28 cellular contexts compared by ENCODE assay signal in the genomic region with DNA sequence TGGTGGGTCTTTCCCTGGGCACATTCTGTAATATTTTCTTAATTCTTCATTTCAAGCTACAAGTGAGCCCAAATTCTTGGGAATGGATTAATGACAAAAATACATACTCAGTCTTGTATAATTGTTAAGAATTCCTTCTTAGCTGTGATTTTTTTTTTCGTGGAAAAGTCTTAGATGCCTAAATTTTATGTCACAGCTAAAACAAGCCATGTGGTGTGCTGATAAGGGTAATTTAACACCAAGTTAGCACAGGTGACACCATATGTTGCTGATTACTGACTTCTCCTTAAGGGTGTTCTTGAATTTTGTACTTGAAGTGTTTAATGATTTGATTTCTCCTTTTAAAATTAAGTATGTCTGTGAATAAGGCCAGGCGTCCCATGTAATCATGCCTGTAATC. TPM values are rescaled to one million over a fixed set of nuclear protein-coding genes. Genes with fewer than 3 reads are reported as not detected.
DNase-seq lines count a peak whose midpoint lies in the region; ATAC-seq, FAIRE-seq and TF ChIP-seq lines count a peak whose summit lies in the region.
"Had no signal": no experiment of that assay in that cellular context is flagged by ENCODE, and none has a peak within 500 bp of the region (broad histone marks: within the 10 kb centered on the region; RNA-seq: fewer than 3 reads in every experiment).

No MANE protein-coding gene starts in this region.

- no peak for TF ChIP-seq CTCF in GM13977 (IDR thresholded peaks at IDR 0.05; ENCODE audit: extremely low read depth, insufficient read depth, missing control alignments)

- peak overlapping the region; percentile 53 to 88 (median 71) for H3K4me2 ChIP-seq in BLaER1 treated with 17β-estradiol and CSF1 and Interleukin-3, amounts not matched to agents 10 nM and 100 nM

- CTCF ChIA-PET in naive thymus-derived CD4-positive, alpha-beta T cell (lab: Charles Lee) = interaction anchor here (1.7 kb wide), 1 partner anchor 162 kb away, joined by 7 read pairs; no protein-coding TSS in a partner anchor

- intact Hi-C loops in naive thymus-derived CD4-positive, alpha-beta T cell (cut with micrococcal nuclease) = loop anchor here (5.0 to 10.0 kb wide), 2 partner anchors 34 to 191 kb away; a partner anchor contains a TSS

- peak overlapping the region; percentile 18 to 81 (median 68); a peak in 16 of 22 replicates for H3K27ac ChIP-seq in BLaER1 treated with 17β-estradiol and CSF1 and Interleukin-3, amounts not matched to agents 10 nM and 100 nM
- H3K27ac ChIP-seq in naive thymus-derived CD4-positive, alpha-beta T cell (ENCODE audit: low read depth, low read length) = no peak overlapping the region
- H3K27ac ChIP-seq: colonic mucosa, gastroesophageal sphincter, prostate gland, RWPE1, tibial artery had no signal

- peaks cover 7% of the 10 kb centered on the region for H3K36me3 Mint-ChIP-seq in activated T-helper 17 cell treated with anti-CD3 and anti-CD28 coated beads, Interleukin-2, amount 50 U/mL, for 72 hours (ENCODE audit: low read depth)
- H3K36me3 Mint-ChIP-seq in naive thymus-derived CD4-positive, alpha-beta T cell = peaks cover 0 to 15% (median 0%) of the 10 kb centered on the region in 5 donors

- no peak for DNase-seq in GM12892 (ENCODE audit: insufficient read length)
- no peak for DNase-seq in naive thymus-derived CD4-positive, alpha-beta T cell
- no peak for DNase-seq in GM13977 (ENCODE audit: low spot score)
- DNase-seq in NCI-H345 treated with DMSO at 0.1 percent for 48 hours (lab: John Stamatoyannopoulos, UW; ENCODE audit: unreplicated experiment) = no peak
- DNase-seq: activated naive CD8-positive, alpha-beta T cell treated with anti-CD3 and anti-CD28 coated beads, Interleukin-2, amount 10 ng/mL, durations not matched to agents 7 days and 5 days; activated T-cell treated with anti-CD3 and anti-CD28 coated beads, Interleukin-2, amount 50 U/mL, for 72 hours; AML-193; colonic mucosa; EL; esophagus squamous epithelium; HCEC 1CT; MG63; mucosa of descending colon; NCI-H1417 treated with DMSO at 0.1 percent for 48 hours; NCI-H526; stimulated activated CD4-positive, alpha-beta T cell treated with anti-CD3 and anti-CD28 coated beads, Interleukin-1b, Interleukin-23, amount 100 ng/mL, for 48 hours; stimulated activated naive CD4-positive, alpha-beta T cell treated with Interleukin-2 at 50 U/mL for 16 hours; T-helper 9 cell; tibial artery had no signal

- no peak for ATAC-seq in activated T-helper 17 cell treated with anti-CD3 and anti-CD28 coated beads, Interleukin-2, amount 50 U/mL, for 72 hours (replicated peaks)
- no peak for ATAC-seq in naive thymus-derived CD4-positive, alpha-beta T cell
- ATAC-seq in HG02852 (IDR thresholded peaks at IDR 0.05; ENCODE audit: unreplicated experiment) = no peak
- ATAC-seq: gastroesophageal sphincter, mucosa of descending colon had no signal

- FAIRE-seq in GM12892 (lab: Jason Lieb, UNC) = peak; percentile 17
- FAIRE-seq: GM18507, keratinocyte had no signal

- no peaks in the 10 kb centered on the region for H3K27me3 ChIP-seq in BLaER1 treated with 17β-estradiol and CSF1 and Interleukin-3, amounts not matched to agents 10 nM and 100 nM
- no peaks in the 10 kb centered on the region for H3K27me3 ChIP-seq in naive thymus-derived CD4-positive, alpha-beta T cell (ENCODE audit: control insufficient read depth in 2 of 2, insufficient read depth in 2 of 2, low read length in 2 of 2)
- H3K27me3 ChIP-seq: colonic mucosa, esophagus squamous epithelium, gastroesophageal sphincter, MG63, tibial artery had no signal

- H3K4me3 ChIP-seq in BLaER1 treated with 17β-estradiol and CSF1 and Interleukin-3, amounts not matched to agents 10 nM and 100 nM = no peak overlapping the region
- H3K4me3 ChIP-seq in naive thymus-derived CD4-positive, alpha-beta T cell (ENCODE audit: low read length) = no peak overlapping the region
- H3K4me3 ChIP-seq: colonic mucosa, gastroesophageal sphincter, MG63, mucosa of descending colon, prostate gland, tibial artery had no signal

- peaks cover 31 to 53% (median 38%) of the 10 kb centered on the region in 10 experiments for H3K4me1 ChIP-seq in BLaER1 treated with 17β-estradiol and CSF1 and Interleukin-3, amounts not matched to agents 10 nM and 100 nM
- H3K4me1 ChIP-seq in naive thymus-derived CD4-positive, alpha-beta T cell (ENCODE audit: control insufficient read depth in 2 of 2, insufficient read depth in 2 of 2, low read length in 2 of 2) = peaks cover 3 to 4% of the 10 kb centered on the region in 2 donors
- H3K4me1 ChIP-seq: colonic mucosa, prostate gland had no signal

- peak overlapping the region; percentile 95 for H3K27ac Mint-ChIP-seq in activated T-helper 17 cell treated with anti-CD3 and anti-CD28 coated beads, Interleukin-2, amount 50 U/mL, for 72 hours
- H3K27ac Mint-ChIP-seq in naive thymus-derived CD4-positive, alpha-beta T cell = peak overlapping the region in 6 of 9 donors; percentile 25 to 93 (median 57)

- H4K20me1 ChIP-seq in BLaER1 treated with 17β-estradiol and CSF1 and Interleukin-3, amounts not matched to agents 10 nM and 100 nM = peaks cover 0 to 64% (median 0%) of the 10 kb centered on the region in 11 experiments; a peak in 9 of 22 replicates

- H3K9me3 Mint-ChIP-seq in activated T-helper 17 cell treated with anti-CD3 and anti-CD28 coated beads, Interleukin-2, amount 50 U/mL, for 72 hours = no peaks in the 10 kb centered on the region
- H3K9me3 Mint-ChIP-seq in naive thymus-derived CD4-positive, alpha-beta T cell = peaks cover 0 to 4% (median 0%) of the 10 kb centered on the region in 11 donors
- H3K9me3 Mint-ChIP-seq: activated naive CD8-positive, alpha-beta T cell treated with anti-CD3 and anti-CD28 coated beads, Interleukin-2, amount 10 ng/mL, durations not matched to agents 7 days and 5 days; activated T-cell treated with anti-CD3 and anti-CD28 coated beads, Interleukin-2, amount 50 U/mL, for 72 hours; IgD-negative memory B cell had no signal

- no peak for TF ChIP-seq POLR2A in GM12892 (IDR thresholded peaks at IDR 0.05; ENCODE audit: low read depth, low read length)

- peaks cover 19% of the 10 kb centered on the region for H3K4me1 Mint-ChIP-seq in activated T-helper 17 cell treated with anti-CD3 and anti-CD28 coated beads, Interleukin-2, amount 50 U/mL, for 72 hours
- H3K4me1 Mint-ChIP-seq in naive thymus-derived CD4-positive, alpha-beta T cell = peaks cover 10 to 29% (median 18%) of the 10 kb centered on the region in 7 donors

- H3K36me3 ChIP-seq in BLaER1 treated with 17β-estradiol and CSF1 and Interleukin-3, amounts not matched to agents 10 nM and 100 nM = peaks cover 0 to 10% (median under 1%) of the 10 kb centered on the region in 11 experiments; a peak in 10 of 22 replicates
- H3K36me3 ChIP-seq in naive thymus-derived CD4-positive, alpha-beta T cell (ENCODE audit: control insufficient read depth in 2 of 3, insufficient read depth in 3 of 3, low read length in 3 of 3) = no peaks in the 10 kb centered on the region
- H3K36me3 ChIP-seq: colonic mucosa, esophagus squamous epithelium, gastroesophageal sphincter, MG63, prostate gland, tibial artery had no signal

- H3K9me3 ChIP-seq in BLaER1 treated with 17β-estradiol and CSF1 and Interleukin-3, amounts not matched to agents 10 nM and 100 nM (replicated peaks in 1 of 11) = no peaks in the 10 kb centered on the region
- no peaks in the 10 kb centered on the region for H3K9me3 ChIP-seq in naive thymus-derived CD4-positive, alpha-beta T cell (ENCODE audit: control insufficient read depth in 2 of 3, low read length in 3 of 3)
- H3K9me3 ChIP-seq: colonic mucosa, esophagus squamous epithelium, gastroesophageal sphincter, MG63, mucosa of descending colon, prostate gland, tibial artery had no signal

- peak overlapping the region; percentile 83 for H3K4me3 Mint-ChIP-seq in activated T-helper 17 cell treated with anti-CD3 and anti-CD28 coated beads, Interleukin-2, amount 50 U/mL, for 72 hours
- H3K4me3 Mint-ChIP-seq in naive thymus-derived CD4-positive, alpha-beta T cell = peak overlapping the region in 4 of 10 donors; percentile 4 to 38 (median 9)

- H3K27me3 Mint-ChIP-seq in activated T-helper 17 cell treated with anti-CD3 and anti-CD28 coated beads, Interleukin-2, amount 50 U/mL, for 72 hours = no peaks in the 10 kb centered on the region
- peaks cover 0 to 2% (median 0%) of the 10 kb centered on the region in 5 donors for H3K27me3 Mint-ChIP-seq in naive thymus-derived CD4-positive, alpha-beta T cell
- H3K27me3 Mint-ChIP-seq: activated naive CD8-positive, alpha-beta T cell treated with anti-CD3 and anti-CD28 coated beads, Interleukin-2, amount 10 ng/mL, durations not matched to agents 7 days and 5 days had no signal

- in situ Hi-C loops in GM13977 (cut with MboI; ENCODE audit: low pct_unique_long_range_greater_than_20kb, low sequenced_read_pairs, unreplicated experiment) = no loop called here

- POLR2A ChIA-PET in naive thymus-derived CD4-positive, alpha-beta T cell (lab: Charles Lee) = interaction anchor here (0.6 to 4.1 kb wide), 6 partner anchors 11 to 164 kb away, joined by 3 to 44 read pairs (median 3); a partner anchor contains a TSS

- H3K9ac ChIP-seq in BLaER1 treated with 17β-estradiol and CSF1 and Interleukin-3, amounts not matched to agents 10 nM and 100 nM = peak overlapping the region in 1 of 11 experiments; percentile 25; a peak in 2 of 22 replicates

RNA-seq across cellular contexts. Expression of a gene that starts 29.3 kb away (rescaled TPM):
- polyA plus RNA-seq in GM12892 (2012; ENCODE audit: missing spikeins) = 5.0 TPM
- 10 to 100 TPM; 16.8 to 31.5 TPM for total RNA-seq in activated T-helper 17 cell treated with anti-CD3 and anti-CD28 coated beads, Interleukin-2, amount 50 U/mL, for 72 hours
- 10 to 100 TPM; 13.3 to 44.3 (median 21.1) TPM for total RNA-seq in naive thymus-derived CD4-positive, alpha-beta T cell
- 1 to 10 TPM; 3.2 to 4.7 TPM for polyA plus RNA-seq in naive thymus-derived CD4-positive, alpha-beta T cell
